Comparison of ENCODE assay signal across 1 cellular context in the genomic region with DNA sequence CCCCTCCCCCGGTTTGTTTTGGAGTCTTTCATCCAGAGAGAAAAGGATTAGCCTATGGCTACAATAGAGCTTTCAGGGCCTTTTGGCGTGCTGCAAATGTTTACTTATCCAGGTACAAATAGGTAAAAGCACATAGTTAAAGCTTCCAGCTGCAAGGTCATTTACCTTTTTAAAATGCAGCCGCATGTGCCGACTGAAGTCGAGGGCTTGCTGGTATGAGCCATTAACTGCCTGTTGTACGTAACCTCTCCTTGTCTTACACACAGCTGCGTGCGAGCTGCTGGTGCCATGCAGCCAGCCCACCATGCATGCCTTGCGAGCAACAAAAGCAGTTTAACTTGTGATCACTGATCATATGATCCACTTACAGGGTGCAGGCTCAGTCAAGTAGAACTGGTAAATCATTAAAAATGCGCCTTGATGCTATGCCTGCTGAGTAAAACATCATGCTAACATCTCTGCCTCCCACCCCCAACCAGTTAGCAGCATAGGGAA.
TF ChIP-seq lines count a peak whose summit lies in the region.

No MANE protein-coding gene starts in this region.

TF ChIP-seq in HepG2, 621 proteins besides CTCF, POLR2A, EP300 and RAD21 (continued from another document and continues in another):
- TF ChIP-seq, protein P1, sequence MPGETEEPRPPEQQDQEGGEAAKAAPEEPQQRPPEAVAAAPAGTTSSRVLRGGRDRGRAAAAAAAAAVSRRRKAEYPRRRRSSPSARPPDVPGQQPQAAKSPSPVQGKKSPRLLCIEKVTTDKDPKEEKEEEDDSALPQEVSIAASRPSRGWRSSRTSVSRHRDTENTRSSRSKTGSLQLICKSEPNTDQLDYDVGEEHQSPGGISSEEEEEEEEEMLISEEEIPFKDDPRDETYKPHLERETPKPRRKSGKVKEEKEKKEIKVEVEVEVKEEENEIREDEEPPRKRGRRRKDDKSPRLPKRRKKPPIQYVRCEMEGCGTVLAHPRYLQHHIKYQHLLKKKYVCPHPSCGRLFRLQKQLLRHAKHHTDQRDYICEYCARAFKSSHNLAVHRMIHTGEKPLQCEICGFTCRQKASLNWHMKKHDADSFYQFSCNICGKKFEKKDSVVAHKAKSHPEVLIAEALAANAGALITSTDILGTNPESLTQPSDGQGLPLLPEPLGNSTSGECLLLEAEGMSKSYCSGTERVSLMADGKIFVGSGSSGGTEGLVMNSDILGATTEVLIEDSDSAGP (CRISPR knock-in tag; IDR thresholded peaks at IDR 0.05; ENCODE audit: borderline replicate concordance), result peak; percentile 45; the same call in 1 of the 2 replicates
- TF ChIP-seq PHF20 (CRISPR knock-in tag; IDR thresholded peaks at IDR 0.05) (0 out of 2 replicates have a peak, but pooled peaks have one; percentile 19), ZNF12 (CRISPR knock-in tag; IDR thresholded peaks at IDR 0.05) (0 out of 2 replicates have a peak, but pooled peaks have one; percentile 12), KLF11 (CRISPR knock-in tag; IDR thresholded peaks at IDR 0.05) (no peak), ZBTB33 (CRISPR knock-in tag; IDR thresholded peaks at IDR 0.05) (no peak), ZNF775 (CRISPR knock-in tag; IDR thresholded peaks at IDR 0.05; ENCODE audit: borderline replicate concordance) (peak; percentile 62; the same call in 1 of the 2 replicates), MED1 (CRISPR knock-in tag; IDR thresholded peaks at IDR 0.05) (peak; percentile 73), ETV6 (CRISPR knock-in tag; conservative IDR thresholded peaks at IDR 0.05) (no peak), PHF5A (CRISPR knock-in tag; IDR thresholded peaks at IDR 0.05; ENCODE audit: low read depth, unreplicated experiment) (no peak), ZFX (CRISPR knock-in tag; IDR thresholded peaks at IDR 0.05; ENCODE audit: low read depth) (no peak), TGIF2 (CRISPR knock-in tag; IDR thresholded peaks at IDR 0.05) (no peak), BCL6 (CRISPR knock-in tag; IDR thresholded peaks at IDR 0.05) (peak; percentile 78), TEAD3 (CRISPR knock-in tag; optimal IDR thresholded peaks at IDR 0.05; ENCODE audit: borderline replicate concordance) (peak; percentile 66), TCF7L2 (IDR thresholded peaks at IDR 0.05; ENCODE audit: low read depth, low read length) (no peak), JUN (CRISPR knock-in tag; IDR thresholded peaks at IDR 0.05) (0 out of 2 replicates have a peak, but pooled peaks have one; percentile 56), CENPBD1 (CRISPR knock-in tag; IDR thresholded peaks at IDR 0.05; ENCODE audit: borderline replicate concordance, low read depth) (no peak), HNF1A (IDR thresholded peaks at IDR 0.05; ENCODE audit: low read depth) (peak; percentile 49), HNF1A (CRISPR knock-in tag; IDR thresholded peaks at IDR 0.05; ENCODE audit: borderline replicate concordance) (peak; percentile 70; the same call in 1 of the 2 replicates), KAT2B (IDR thresholded peaks at IDR 0.05; ENCODE audit: borderline replicate concordance, low read depth, low read length) (no peak), THRA (CRISPR knock-in tag; IDR thresholded peaks at IDR 0.05; ENCODE audit: borderline replicate concordance) (peak; percentile 18; the same call in 1 of the 2 replicates), RARA (CRISPR knock-in tag; IDR thresholded peaks at IDR 0.05) (peak; percentile 52; the same call in 1 of the 2 replicates), ZNF547 (CRISPR knock-in tag; IDR thresholded peaks at IDR 0.05) (no peak), TFAP4 (IDR thresholded peaks at IDR 0.05; ENCODE audit: borderline replicate concordance, low read depth) (peak; percentile 77), ZNF776 (CRISPR knock-in tag; IDR thresholded peaks at IDR 0.05) (no peak), ELF3 (CRISPR knock-in tag; IDR thresholded peaks at IDR 0.05) (peak; percentile 46; the same call in 1 of the 2 replicates), NR2F6 (IDR thresholded peaks at IDR 0.05) (peak; percentile 52; the same call in 1 of the 2 replicates), NR2F6 (CRISPR knock-in tag; IDR thresholded peaks at IDR 0.05) (no peak; the same call in 1 of the 2 replicates), ZNF34 (CRISPR knock-in tag; IDR thresholded peaks at IDR 0.05; ENCODE audit: borderline replicate concordance) (no peak), ZNF33B (CRISPR knock-in tag; IDR thresholded peaks at IDR 0.05) (no peak), RBAK (CRISPR knock-in tag; IDR thresholded peaks at IDR 0.05) (0 out of 2 replicates have a peak, but pooled peaks have one; percentile 45), JUND (CRISPR knock-in tag; IDR thresholded peaks at IDR 0.05) (peak; percentile 59; the same call in 1 of the 2 replicates), SOX5 (CRISPR knock-in tag; IDR thresholded peaks at IDR 0.05; ENCODE audit: borderline replicate concordance) (peak; percentile 81), ZNF317 (CRISPR knock-in tag; IDR thresholded peaks at IDR 0.05) (0 out of 2 replicates have a peak, but pooled peaks have one; percentile 45), SMARCC2 (IDR thresholded peaks at IDR 0.05) (no peak), RXRA (CRISPR knock-in tag; IDR thresholded peaks at IDR 0.05) (peak; percentile 78), SMAD3 (CRISPR knock-in tag; IDR thresholded peaks at IDR 0.05) (no peak)
- TF ChIP-seq, protein P2, sequence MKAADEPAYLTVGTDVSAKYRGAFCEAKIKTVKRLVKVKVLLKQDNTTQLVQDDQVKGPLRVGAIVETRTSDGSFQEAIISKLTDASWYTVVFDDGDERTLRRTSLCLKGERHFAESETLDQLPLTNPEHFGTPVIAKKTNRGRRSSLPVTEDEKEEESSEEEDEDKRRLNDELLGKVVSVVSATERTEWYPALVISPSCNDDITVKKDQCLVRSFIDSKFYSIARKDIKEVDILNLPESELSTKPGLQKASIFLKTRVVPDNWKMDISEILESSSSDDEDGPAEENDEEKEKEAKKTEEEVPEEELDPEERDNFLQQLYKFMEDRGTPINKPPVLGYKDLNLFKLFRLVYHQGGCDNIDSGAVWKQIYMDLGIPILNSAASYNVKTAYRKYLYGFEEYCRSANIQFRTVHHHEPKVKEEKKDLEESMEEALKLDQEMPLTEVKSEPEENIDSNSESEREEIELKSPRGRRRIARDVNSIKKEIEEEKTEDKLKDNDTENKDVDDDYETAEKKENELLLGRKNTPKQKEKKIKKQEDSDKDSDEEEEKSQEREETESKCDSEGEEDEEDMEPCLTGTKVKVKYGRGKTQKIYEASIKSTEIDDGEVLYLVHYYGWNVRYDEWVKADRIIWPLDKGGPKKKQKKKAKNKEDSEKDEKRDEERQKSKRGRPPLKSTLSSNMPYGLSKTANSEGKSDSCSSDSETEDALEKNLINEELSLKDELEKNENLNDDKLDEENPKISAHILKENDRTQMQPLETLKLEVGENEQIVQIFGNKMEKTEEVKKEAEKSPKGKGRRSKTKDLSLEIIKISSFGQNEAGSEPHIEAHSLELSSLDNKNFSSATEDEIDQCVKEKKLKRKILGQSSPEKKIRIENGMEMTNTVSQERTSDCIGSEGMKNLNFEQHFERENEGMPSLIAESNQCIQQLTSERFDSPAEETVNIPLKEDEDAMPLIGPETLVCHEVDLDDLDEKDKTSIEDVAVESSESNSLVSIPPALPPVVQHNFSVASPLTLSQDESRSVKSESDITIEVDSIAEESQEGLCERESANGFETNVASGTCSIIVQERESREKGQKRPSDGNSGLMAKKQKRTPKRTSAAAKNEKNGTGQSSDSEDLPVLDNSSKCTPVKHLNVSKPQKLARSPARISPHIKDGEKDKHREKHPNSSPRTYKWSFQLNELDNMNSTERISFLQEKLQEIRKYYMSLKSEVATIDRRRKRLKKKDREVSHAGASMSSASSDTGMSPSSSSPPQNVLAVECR (CRISPR knock-in tag; IDR thresholded peaks at IDR 0.05; ENCODE audit: borderline replicate concordance), result no peak; the same call in 1 of the 2 replicates
- TF ChIP-seq, protein P3, sequence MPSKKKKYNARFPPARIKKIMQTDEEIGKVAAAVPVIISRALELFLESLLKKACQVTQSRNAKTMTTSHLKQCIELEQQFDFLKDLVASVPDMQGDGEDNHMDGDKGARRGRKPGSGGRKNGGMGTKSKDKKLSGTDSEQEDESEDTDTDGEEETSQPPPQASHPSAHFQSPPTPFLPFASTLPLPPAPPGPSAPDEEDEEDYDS (CRISPR knock-in tag; IDR thresholded peaks at IDR 0.05), result peak; percentile 31; the same call in 1 of the 2 replicates
- TF ChIP-seq, protein P4, sequence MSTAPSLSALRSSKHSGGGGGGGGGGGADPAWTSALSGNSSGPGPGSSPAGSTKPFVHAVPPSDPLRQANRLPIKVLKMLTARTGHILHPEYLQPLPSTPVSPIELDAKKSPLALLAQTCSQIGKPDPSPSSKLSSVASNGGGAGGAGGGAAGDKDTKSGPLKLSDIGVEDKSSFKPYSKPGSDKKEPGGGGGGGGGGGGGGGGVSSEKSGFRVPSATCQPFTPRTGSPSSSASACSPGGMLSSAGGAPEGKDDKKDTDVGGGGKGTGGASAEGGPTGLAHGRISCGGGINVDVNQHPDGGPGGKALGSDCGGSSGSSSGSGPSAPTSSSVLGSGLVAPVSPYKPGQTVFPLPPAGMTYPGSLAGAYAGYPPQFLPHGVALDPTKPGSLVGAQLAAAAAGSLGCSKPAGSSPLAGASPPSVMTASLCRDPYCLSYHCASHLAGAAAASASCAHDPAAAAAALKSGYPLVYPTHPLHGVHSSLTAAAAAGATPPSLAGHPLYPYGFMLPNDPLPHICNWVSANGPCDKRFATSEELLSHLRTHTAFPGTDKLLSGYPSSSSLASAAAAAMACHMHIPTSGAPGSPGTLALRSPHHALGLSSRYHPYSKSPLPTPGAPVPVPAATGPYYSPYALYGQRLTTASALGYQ (CRISPR knock-in tag; IDR thresholded peaks at IDR 0.05), result peak; percentile 54; the same call in 1 of the 2 replicates
- TF ChIP-seq, protein P5, sequence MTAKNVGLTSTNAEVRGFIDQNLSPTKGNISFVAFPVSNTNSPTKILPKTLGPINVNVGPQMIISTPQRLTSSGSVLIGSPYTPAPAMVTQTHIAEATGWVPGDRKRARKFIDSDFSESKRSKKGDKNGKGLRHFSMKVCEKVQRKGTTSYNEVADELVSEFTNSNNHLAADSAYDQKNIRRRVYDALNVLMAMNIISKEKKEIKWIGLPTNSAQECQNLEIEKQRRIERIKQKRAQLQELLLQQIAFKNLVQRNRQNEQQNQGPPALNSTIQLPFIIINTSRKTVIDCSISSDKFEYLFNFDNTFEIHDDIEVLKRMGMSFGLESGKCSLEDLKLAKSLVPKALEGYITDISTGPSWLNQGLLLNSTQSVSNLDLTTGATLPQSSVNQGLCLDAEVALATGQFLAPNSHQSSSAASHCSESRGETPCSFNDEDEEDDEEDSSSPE (CRISPR knock-in tag; IDR thresholded peaks at IDR 0.05), result peak; percentile 70
